1 cellular context compared by ENCODE assay signal in the genomic region with DNA sequence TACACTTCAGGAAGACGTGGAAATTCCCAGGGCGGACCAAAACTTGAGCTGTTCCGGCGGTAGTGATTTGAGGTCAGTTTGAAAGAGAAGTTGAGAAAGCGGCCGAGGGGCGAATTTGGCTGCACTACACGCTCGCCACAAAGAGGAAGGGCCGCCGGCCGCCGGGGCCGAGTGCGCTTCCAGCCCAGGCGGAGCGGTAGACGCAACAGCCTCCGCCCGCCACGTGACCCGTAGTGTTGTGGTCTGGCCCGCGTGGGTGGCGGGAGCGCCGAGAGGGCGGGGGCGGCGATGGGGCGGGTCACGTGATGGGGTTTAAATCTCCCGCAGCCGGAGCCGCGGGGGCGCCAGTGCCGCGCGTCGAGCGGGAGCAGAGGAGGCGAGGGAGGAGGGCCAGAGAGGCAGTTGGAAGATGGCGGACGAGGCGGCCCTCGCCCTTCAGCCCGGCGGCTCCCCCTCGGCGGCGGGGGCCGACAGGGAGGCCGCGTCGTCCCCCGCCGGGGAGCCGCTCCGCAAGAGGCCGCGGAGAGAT.
TF ChIP-seq lines count a peak whose summit lies in the region.

A gene (plus strand): TSS at position 344 of the 529 bp plus-strand sequence. CDS start 66 bp downstream, at position 410.

TF ChIP-seq in HepG2, 621 proteins besides CTCF, POLR2A, EP300 and RAD21 (continued from another document and continues in another):
- TF ChIP-seq, protein P1, sequence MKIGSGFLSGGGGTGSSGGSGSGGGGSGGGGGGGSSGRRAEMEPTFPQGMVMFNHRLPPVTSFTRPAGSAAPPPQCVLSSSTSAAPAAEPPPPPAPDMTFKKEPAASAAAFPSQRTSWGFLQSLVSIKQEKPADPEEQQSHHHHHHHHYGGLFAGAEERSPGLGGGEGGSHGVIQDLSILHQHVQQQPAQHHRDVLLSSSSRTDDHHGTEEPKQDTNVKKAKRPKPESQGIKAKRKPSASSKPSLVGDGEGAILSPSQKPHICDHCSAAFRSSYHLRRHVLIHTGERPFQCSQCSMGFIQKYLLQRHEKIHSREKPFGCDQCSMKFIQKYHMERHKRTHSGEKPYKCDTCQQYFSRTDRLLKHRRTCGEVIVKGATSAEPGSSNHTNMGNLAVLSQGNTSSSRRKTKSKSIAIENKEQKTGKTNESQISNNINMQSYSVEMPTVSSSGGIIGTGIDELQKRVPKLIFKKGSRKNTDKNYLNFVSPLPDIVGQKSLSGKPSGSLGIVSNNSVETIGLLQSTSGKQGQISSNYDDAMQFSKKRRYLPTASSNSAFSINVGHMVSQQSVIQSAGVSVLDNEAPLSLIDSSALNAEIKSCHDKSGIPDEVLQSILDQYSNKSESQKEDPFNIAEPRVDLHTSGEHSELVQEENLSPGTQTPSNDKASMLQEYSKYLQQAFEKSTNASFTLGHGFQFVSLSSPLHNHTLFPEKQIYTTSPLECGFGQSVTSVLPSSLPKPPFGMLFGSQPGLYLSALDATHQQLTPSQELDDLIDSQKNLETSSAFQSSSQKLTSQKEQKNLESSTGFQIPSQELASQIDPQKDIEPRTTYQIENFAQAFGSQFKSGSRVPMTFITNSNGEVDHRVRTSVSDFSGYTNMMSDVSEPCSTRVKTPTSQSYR (CRISPR knock-in tag; IDR thresholded peaks at IDR 0.05; ENCODE audit: borderline replicate concordance), result peak; percentile 57; the same call in 1 of the 2 replicates
- TF ChIP-seq ZSCAN25 (CRISPR knock-in tag; IDR thresholded peaks at IDR 0.05), result no peak; the same call in 1 of the 2 replicates
- TF ChIP-seq ZNF253 (CRISPR knock-in tag; IDR thresholded peaks at IDR 0.05; ENCODE audit: borderline replicate concordance), result peak; percentile 60; the same call in 1 of the 2 replicates
- TF ChIP-seq, protein P2, sequence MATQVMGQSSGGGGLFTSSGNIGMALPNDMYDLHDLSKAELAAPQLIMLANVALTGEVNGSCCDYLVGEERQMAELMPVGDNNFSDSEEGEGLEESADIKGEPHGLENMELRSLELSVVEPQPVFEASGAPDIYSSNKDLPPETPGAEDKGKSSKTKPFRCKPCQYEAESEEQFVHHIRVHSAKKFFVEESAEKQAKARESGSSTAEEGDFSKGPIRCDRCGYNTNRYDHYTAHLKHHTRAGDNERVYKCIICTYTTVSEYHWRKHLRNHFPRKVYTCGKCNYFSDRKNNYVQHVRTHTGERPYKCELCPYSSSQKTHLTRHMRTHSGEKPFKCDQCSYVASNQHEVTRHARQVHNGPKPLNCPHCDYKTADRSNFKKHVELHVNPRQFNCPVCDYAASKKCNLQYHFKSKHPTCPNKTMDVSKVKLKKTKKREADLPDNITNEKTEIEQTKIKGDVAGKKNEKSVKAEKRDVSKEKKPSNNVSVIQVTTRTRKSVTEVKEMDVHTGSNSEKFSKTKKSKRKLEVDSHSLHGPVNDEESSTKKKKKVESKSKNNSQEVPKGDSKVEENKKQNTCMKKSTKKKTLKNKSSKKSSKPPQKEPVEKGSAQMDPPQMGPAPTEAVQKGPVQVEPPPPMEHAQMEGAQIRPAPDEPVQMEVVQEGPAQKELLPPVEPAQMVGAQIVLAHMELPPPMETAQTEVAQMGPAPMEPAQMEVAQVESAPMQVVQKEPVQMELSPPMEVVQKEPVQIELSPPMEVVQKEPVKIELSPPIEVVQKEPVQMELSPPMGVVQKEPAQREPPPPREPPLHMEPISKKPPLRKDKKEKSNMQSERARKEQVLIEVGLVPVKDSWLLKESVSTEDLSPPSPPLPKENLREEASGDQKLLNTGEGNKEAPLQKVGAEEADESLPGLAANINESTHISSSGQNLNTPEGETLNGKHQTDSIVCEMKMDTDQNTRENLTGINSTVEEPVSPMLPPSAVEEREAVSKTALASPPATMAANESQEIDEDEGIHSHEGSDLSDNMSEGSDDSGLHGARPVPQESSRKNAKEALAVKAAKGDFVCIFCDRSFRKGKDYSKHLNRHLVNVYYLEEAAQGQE (IDR thresholded peaks at IDR 0.05; ENCODE audit: borderline replicate concordance in 1 of 2, low read depth in 1 of 2, low read length in 2 of 2), result peak in 1 of 2 experiments; percentile 64; a peak in 1 of 4 replicates
- TF ChIP-seq, protein P3, sequence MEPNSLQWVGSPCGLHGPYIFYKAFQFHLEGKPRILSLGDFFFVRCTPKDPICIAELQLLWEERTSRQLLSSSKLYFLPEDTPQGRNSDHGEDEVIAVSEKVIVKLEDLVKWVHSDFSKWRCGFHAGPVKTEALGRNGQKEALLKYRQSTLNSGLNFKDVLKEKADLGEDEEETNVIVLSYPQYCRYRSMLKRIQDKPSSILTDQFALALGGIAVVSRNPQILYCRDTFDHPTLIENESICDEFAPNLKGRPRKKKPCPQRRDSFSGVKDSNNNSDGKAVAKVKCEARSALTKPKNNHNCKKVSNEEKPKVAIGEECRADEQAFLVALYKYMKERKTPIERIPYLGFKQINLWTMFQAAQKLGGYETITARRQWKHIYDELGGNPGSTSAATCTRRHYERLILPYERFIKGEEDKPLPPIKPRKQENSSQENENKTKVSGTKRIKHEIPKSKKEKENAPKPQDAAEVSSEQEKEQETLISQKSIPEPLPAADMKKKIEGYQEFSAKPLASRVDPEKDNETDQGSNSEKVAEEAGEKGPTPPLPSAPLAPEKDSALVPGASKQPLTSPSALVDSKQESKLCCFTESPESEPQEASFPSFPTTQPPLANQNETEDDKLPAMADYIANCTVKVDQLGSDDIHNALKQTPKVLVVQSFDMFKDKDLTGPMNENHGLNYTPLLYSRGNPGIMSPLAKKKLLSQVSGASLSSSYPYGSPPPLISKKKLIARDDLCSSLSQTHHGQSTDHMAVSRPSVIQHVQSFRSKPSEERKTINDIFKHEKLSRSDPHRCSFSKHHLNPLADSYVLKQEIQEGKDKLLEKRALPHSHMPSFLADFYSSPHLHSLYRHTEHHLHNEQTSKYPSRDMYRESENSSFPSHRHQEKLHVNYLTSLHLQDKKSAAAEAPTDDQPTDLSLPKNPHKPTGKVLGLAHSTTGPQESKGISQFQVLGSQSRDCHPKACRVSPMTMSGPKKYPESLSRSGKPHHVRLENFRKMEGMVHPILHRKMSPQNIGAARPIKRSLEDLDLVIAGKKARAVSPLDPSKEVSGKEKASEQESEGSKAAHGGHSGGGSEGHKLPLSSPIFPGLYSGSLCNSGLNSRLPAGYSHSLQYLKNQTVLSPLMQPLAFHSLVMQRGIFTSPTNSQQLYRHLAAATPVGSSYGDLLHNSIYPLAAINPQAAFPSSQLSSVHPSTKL (CRISPR knock-in tag; IDR thresholded peaks at IDR 0.05), result peak; percentile 87
- no peak for TF ChIP-seq ZSCAN22 (CRISPR knock-in tag; IDR thresholded peaks at IDR 0.05)
- TF ChIP-seq ZNF577 (CRISPR knock-in tag; IDR thresholded peaks at IDR 0.05; ENCODE audit: borderline replicate concordance, low read depth), result no peak
- TF ChIP-seq, protein P4, sequence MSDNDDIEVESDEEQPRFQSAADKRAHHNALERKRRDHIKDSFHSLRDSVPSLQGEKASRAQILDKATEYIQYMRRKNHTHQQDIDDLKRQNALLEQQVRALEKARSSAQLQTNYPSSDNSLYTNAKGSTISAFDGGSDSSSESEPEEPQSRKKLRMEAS (IDR thresholded peaks at IDR 0.05), result peak; percentile 98
- TF ChIP-seq SRSF9 (IDR thresholded peaks at IDR 0.05; ENCODE audit: borderline replicate concordance, insufficient read depth, low read depth, low read length, poor library complexity, severe bottlenecking), result no peak
- peak; percentile 35; the same call in 1 of the 2 replicates for TF ChIP-seq ESRRA (CRISPR knock-in tag; IDR thresholded peaks at IDR 0.05; ENCODE audit: low read depth)
- TF ChIP-seq, protein P5, sequence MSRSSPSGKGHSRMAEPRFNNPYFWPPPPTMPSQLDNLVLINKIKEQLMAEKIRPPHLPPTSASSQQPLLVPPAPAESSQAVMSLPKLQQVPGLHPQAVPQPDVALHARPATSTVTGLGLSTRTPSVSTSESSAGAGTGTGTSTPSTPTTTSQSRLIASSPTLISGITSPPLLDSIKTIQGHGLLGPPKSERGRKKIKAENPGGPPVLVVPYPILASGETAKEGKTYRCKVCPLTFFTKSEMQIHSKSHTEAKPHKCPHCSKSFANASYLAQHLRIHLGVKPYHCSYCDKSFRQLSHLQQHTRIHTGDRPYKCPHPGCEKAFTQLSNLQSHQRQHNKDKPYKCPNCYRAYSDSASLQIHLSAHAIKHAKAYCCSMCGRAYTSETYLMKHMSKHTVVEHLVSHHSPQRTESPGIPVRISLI (CRISPR knock-in tag; IDR thresholded peaks at IDR 0.05; ENCODE audit: borderline replicate concordance), result peak; percentile 31; the same call in 1 of the 2 replicates
- TF ChIP-seq, protein P6, sequence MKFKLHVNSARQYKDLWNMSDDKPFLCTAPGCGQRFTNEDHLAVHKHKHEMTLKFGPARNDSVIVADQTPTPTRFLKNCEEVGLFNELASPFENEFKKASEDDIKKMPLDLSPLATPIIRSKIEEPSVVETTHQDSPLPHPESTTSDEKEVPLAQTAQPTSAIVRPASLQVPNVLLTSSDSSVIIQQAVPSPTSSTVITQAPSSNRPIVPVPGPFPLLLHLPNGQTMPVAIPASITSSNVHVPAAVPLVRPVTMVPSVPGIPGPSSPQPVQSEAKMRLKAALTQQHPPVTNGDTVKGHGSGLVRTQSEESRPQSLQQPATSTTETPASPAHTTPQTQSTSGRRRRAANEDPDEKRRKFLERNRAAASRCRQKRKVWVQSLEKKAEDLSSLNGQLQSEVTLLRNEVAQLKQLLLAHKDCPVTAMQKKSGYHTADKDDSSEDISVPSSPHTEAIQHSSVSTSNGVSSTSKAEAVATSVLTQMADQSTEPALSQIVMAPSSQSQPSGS (CRISPR knock-in tag; IDR thresholded peaks at IDR 0.05), result peak; percentile 41; the same call in 1 of the 2 replicates
- TF ChIP-seq, protein P7, sequence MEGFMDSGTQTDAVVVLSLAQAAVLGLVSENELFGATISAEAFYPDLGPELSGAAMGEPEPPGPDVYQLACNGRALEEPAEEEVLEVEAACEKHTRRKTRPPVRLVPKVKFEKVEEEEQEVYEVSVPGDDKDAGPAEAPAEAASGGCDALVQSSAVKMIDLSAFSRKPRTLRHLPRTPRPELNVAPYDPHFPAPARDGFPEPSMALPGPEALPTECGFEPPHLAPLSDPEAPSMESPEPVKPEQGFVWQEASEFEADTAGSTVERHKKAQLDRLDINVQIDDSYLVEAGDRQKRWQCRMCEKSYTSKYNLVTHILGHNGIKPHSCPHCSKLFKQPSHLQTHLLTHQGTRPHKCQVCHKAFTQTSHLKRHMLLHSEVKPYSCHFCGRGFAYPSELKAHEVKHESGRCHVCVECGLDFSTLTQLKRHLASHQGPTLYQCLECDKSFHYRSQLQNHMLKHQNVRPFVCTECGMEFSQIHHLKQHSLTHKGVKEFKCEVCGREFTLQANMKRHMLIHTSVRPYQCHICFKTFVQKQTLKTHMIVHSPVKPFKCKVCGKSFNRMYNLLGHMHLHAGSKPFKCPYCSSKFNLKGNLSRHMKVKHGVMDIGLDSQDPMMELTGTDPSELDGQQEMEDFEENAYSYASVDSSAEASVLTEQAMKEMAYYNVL (CRISPR knock-in tag; IDR thresholded peaks at IDR 0.05; ENCODE audit: borderline replicate concordance), result peak; percentile 70; the same call in 1 of the 2 replicates
- peak; percentile 45 for TF ChIP-seq TEAD3 (CRISPR knock-in tag; optimal IDR thresholded peaks at IDR 0.05; ENCODE audit: borderline replicate concordance)
- peak; percentile 41; the same call in 1 of the 2 replicates for TF ChIP-seq ZNF780A (CRISPR knock-in tag; IDR thresholded peaks at IDR 0.05)
- no peak for TF ChIP-seq PAX8 (CRISPR knock-in tag; IDR thresholded peaks at IDR 0.05; ENCODE audit: borderline replicate concordance)
- no peak for TF ChIP-seq ZMYM3 (CRISPR knock-in tag; IDR thresholded peaks at IDR 0.05)
- 0 out of 2 replicates have a peak, but pooled peaks have one; percentile 21 for TF ChIP-seq KLF9 (CRISPR knock-in tag; IDR thresholded peaks at IDR 0.05; ENCODE audit: low read depth)
- TF ChIP-seq SNAI1 (CRISPR knock-in tag; IDR thresholded peaks at IDR 0.05; ENCODE audit: borderline replicate concordance), result 0 out of 2 replicates have a peak, but pooled peaks have one; percentile 78
- peak; percentile 99 for TF ChIP-seq FOXK1 (CRISPR knock-in tag; IDR thresholded peaks at IDR 0.05; ENCODE audit: borderline replicate concordance, low read depth)
- TF ChIP-seq, protein P8, sequence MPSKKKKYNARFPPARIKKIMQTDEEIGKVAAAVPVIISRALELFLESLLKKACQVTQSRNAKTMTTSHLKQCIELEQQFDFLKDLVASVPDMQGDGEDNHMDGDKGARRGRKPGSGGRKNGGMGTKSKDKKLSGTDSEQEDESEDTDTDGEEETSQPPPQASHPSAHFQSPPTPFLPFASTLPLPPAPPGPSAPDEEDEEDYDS (CRISPR knock-in tag; IDR thresholded peaks at IDR 0.05), result peak; percentile 96
- peak; percentile 93; the same call in 1 of the 2 replicates for TF ChIP-seq ARHGAP35 (CRISPR knock-in tag; IDR thresholded peaks at IDR 0.05; ENCODE audit: borderline replicate concordance)
- TF ChIP-seq HDAC2 (CRISPR knock-in tag; IDR thresholded peaks at IDR 0.05), result peak; percentile 79
- TF ChIP-seq, protein P9, sequence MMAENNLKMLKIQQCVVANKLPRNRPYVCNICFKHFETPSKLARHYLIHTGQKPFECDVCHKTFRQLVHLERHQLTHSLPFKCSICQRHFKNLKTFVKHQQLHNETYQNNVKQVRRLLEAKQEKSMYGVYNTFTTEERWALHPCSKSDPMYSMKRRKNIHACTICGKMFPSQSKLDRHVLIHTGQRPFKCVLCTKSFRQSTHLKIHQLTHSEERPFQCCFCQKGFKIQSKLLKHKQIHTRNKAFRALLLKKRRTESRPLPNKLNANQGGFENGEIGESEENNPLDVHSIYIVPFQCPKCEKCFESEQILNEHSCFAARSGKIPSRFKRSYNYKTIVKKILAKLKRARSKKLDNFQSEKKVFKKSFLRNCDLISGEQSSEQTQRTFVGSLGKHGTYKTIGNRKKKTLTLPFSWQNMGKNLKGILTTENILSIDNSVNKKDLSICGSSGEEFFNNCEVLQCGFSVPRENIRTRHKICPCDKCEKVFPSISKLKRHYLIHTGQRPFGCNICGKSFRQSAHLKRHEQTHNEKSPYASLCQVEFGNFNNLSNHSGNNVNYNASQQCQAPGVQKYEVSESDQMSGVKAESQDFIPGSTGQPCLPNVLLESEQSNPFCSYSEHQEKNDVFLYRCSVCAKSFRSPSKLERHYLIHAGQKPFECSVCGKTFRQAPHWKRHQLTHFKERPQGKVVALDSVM (CRISPR knock-in tag; IDR thresholded peaks at IDR 0.05), result peak; percentile 46; the same call in 1 of the 2 replicates
- TF ChIP-seq SATB2 (CRISPR knock-in tag; IDR thresholded peaks at IDR 0.05), result peak; percentile 62; the same call in 1 of the 2 replicates
- TF ChIP-seq ZNF460 (CRISPR knock-in tag; IDR thresholded peaks at IDR 0.05; ENCODE audit: borderline replicate concordance), result no peak; the same call in 1 of the 2 replicates
- peak; percentile 75 for TF ChIP-seq PITX1 (CRISPR knock-in tag; IDR thresholded peaks at IDR 0.05)
- no peak; the same call in 1 of the 2 replicates for TF ChIP-seq ZSCAN31 (CRISPR knock-in tag; IDR thresholded peaks at IDR 0.05; ENCODE audit: low read depth)
- TF ChIP-seq ZNF138 (CRISPR knock-in tag; IDR thresholded peaks at IDR 0.05; ENCODE audit: low read depth), result no peak
- no peak for TF ChIP-seq ZNF234 (CRISPR knock-in tag; conservative IDR thresholded peaks at IDR 0.05)
- peak; percentile 80 for TF ChIP-seq ZNF605 (CRISPR knock-in tag; IDR thresholded peaks at IDR 0.05)
- TF ChIP-seq, protein P10, sequence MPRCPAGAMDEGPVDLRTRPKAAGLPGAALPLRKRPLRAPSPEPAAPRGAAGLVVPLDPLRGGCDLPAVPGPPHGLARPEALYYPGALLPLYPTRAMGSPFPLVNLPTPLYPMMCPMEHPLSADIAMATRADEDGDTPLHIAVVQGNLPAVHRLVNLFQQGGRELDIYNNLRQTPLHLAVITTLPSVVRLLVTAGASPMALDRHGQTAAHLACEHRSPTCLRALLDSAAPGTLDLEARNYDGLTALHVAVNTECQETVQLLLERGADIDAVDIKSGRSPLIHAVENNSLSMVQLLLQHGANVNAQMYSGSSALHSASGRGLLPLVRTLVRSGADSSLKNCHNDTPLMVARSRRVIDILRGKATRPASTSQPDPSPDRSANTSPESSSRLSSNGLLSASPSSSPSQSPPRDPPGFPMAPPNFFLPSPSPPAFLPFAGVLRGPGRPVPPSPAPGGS (CRISPR knock-in tag; IDR thresholded peaks at IDR 0.05), result peak; percentile 90
